Comparison of ENCODE assay signal across 29 cellular contexts in genomic region chr1:186633101-186633500, GRCh38. TPM values are rescaled to one million over a fixed set of nuclear protein-coding genes. Genes with fewer than 3 reads are reported as not detected.
"Had no signal": no experiment of that assay in that cellular context is flagged by ENCODE, and none has a peak within 500 bp of the region (broad histone marks: within the 10 kb centered on the region; RNA-seq: fewer than 3 reads in every experiment).

No MANE protein-coding gene starts in this region.

- H3K27ac ChIP-seq: coronary artery, epithelial cell of prostate, lower lobe of right lung, parathyroid adenoma, right atrium auricular region, stomach, thyroid gland, vagina had no signal

- H3K36me3 ChIP-seq: lower lobe of right lung, right atrium auricular region, stomach, thyroid gland, vagina had no signal

- H3K4me1 Mint-ChIP-seq: memory B cell; natural killer cell; stimulated activated effector memory CD8-positive, alpha-beta T cell treated with anti-CD3 and anti-CD28 coated beads, Interleukin-12 subunit alpha, Interleukin-12 subunit beta, amount 100 ng/mL, for 72 hours had no signal

- H3K27me3 Mint-ChIP-seq: effector memory CD8-positive, alpha-beta T cell; memory B cell; progenitor cell of endocrine pancreas had no signal

- H3K4me3 ChIP-seq: coronary artery, lower lobe of right lung, right atrium auricular region, smooth muscle cell, stomach, thyroid gland, vagina had no signal

- H3K4me3 Mint-ChIP-seq: effector memory CD8-positive, alpha-beta T cell; immature natural killer cell; memory B cell; natural killer cell; stimulated activated effector memory CD8-positive, alpha-beta T cell treated with anti-CD3 and anti-CD28 coated beads, Interleukin-12 subunit alpha, Interleukin-12 subunit beta, amount 100 ng/mL, for 72 hours had no signal

- FAIRE-seq: endometrium, frontal cortex had no signal

- H3K4me2 ChIP-seq: smooth muscle cell had no signal

- H3K79me2 ChIP-seq: parathyroid adenoma had no signal

- H2AFZ ChIP-seq: parathyroid adenoma had no signal

- H3K27ac Mint-ChIP-seq: effector memory CD8-positive, alpha-beta T cell; immature natural killer cell; memory B cell; natural killer cell; progenitor cell of endocrine pancreas; stimulated activated effector memory CD8-positive, alpha-beta T cell treated with anti-CD3 and anti-CD28 coated beads, Interleukin-12 subunit alpha, Interleukin-12 subunit beta, amount 100 ng/mL, for 72 hours had no signal

- H3K36me3 Mint-ChIP-seq: immature natural killer cell; memory B cell; natural killer cell; stimulated activated effector memory CD8-positive, alpha-beta T cell treated with anti-CD3 and anti-CD28 coated beads, Interleukin-12 subunit alpha, Interleukin-12 subunit beta, amount 100 ng/mL, for 72 hours had no signal

- H3K4me1 ChIP-seq: lower lobe of right lung, parathyroid adenoma, right atrium auricular region, stomach, thyroid gland, vagina had no signal

- ATAC-seq: effector memory CD8-positive, alpha-beta T cell; esophagus mucosa; left colon; left ventricle myocardium superior; lower lobe of right lung; natural killer cell; sciatic nerve; stimulated activated effector memory CD8-positive, alpha-beta T cell treated with anti-CD3 and anti-CD28 coated beads, Interleukin-12 subunit alpha, Interleukin-12 subunit beta, amount 100 ng/mL, for 72 hours had no signal

- DNase-seq: effector memory CD8-positive, alpha-beta T cell; hypothalamus; immature natural killer cell; islet precursor cell; kidney glomerular epithelial cell; left colon; left ventricle myocardium superior; lower lobe of right lung; natural killer cell; stimulated activated CD4-positive, alpha-beta T cell treated with anti-CD3 and anti-CD28 coated beads, Interleukin-12 subunit alpha, Interleukin-12 subunit beta, amount 100 ng/mL, for 4 hours; stimulated activated CD4-positive, alpha-beta T cell treated with anti-CD3 and anti-CD28 coated beads, Interleukin-1b, Interleukin-23, amount 100 ng/mL, for 48 hours; stimulated activated CD4-positive, alpha-beta T cell treated with anti-CD3 and anti-CD28 coated beads, Interleukin-4, amount 100 ng/mL, for 1 hour; stimulated activated naive CD4-positive, alpha-beta T cell treated with Interleukin-2 at 50 U/mL for 16 hours; stomach; thyroid gland; trophoblast cell had no signal

- H3K9me3 ChIP-seq: lower lobe of right lung, right atrium auricular region, thyroid gland, vagina had no signal

- H3K27me3 ChIP-seq: right atrium auricular region, stomach, thyroid gland, vagina had no signal

- H3K9ac ChIP-seq: parathyroid adenoma had no signal

- H3K9me3 Mint-ChIP-seq: effector memory CD8-positive, alpha-beta T cell; natural killer cell; stimulated activated effector memory CD8-positive, alpha-beta T cell treated with anti-CD3 and anti-CD28 coated beads, Interleukin-12 subunit alpha, Interleukin-12 subunit beta, amount 100 ng/mL, for 72 hours had no signal

RNA-seq across cellular contexts. Expression of gene PTGS2, which starts 47.1 kb away (rescaled TPM):
- total RNA-seq: progenitor cell of endocrine pancreas had no signal
